ENCODE assay signal across 30 cellular contexts in the genomic region with DNA sequence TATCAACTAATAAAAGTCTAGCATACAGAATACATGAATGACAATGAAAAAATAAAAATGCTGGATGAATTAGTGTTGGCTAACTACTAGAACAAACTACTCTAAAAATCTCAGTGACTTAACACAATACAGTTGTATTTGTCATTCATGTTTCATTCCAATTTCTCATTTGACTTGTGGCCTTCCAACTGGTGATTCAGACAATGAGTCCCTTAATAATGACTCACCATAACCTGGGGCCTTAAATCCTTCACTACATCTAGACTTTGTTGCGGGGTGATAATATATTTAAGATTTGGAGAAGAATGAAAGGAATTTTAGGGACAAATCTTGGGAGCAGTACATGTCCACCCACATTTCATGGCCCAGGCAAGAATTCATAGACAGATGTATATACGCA.
A peak's percentile ranks its signal among the peaks of the same experiment; 100 is the strongest.
DNase-seq lines count a peak whose midpoint lies in the region; ATAC-seq, FAIRE-seq and TF ChIP-seq lines count a peak whose summit lies in the region.
"Had no signal": no experiment of that assay in that cellular context is flagged by ENCODE, and none has a peak within 500 bp of the region (broad histone marks: within the 10 kb centered on the region; RNA-seq: fewer than 3 reads in every experiment).

No MANE protein-coding gene starts in this region.

- no peak overlapping the region for H3K9ac ChIP-seq in PC-3 (ENCODE audit: low read length)
- no peak overlapping the region for H3K9ac ChIP-seq in mesenchymal stem cell (ENCODE audit: low read length)
- H3K9ac ChIP-seq in neuronal stem cell (ENCODE audit: low read depth, low read length, poor library complexity) = no peak overlapping the region

- H2AFZ ChIP-seq in PC-3 (ENCODE audit: low read length) (no peak overlapping the region), mesenchymal stem cell (ENCODE audit: low read depth, low read length) (no peak overlapping the region), neuronal stem cell (ENCODE audit: low read length) (no peak overlapping the region)

- no peak for FAIRE-seq in D721Med (lab: Jason Lieb, UNC)
- FAIRE-seq: HTR-8/SVneo had no signal

- H4K91ac ChIP-seq in mesenchymal stem cell (ENCODE audit: low read length) (no peak overlapping the region), neuronal stem cell (ENCODE audit: low read depth, low read length, poor library complexity) (no peak overlapping the region)

- H3K79me1 ChIP-seq in mesenchymal stem cell (replicated peaks; ENCODE audit: low read length, poor library complexity, severe bottlenecking) (no peaks in the 10 kb centered on the region), neuronal stem cell (ENCODE audit: low read depth, low read length) (no peaks in the 10 kb centered on the region)

- H4K20me1 ChIP-seq in PC-3 (ENCODE audit: low read length) = no peaks in the 10 kb centered on the region

- intact Hi-C loops in PC-3 (cut with micrococcal nuclease) = no loop called here

- no peak overlapping the region for H3K4me2 ChIP-seq in PC-3 (ENCODE audit: low read length)
- H3K4me2 ChIP-seq in mesenchymal stem cell (ENCODE audit: low read length, poor library complexity, severe bottlenecking) = no peak overlapping the region
- no peak overlapping the region for H3K4me2 ChIP-seq in neuronal stem cell (ENCODE audit: insufficient read depth, low read length, poor library complexity, severe bottlenecking)

- DNase-seq in EH (ENCODE audit: low read depth) (peak; percentile 62), PC-3 (peak; percentile 15), epithelial cell of esophagus (ENCODE audit: low read depth) (peak; percentile 16), mesenchymal stem cell (peak; percentile 2), neuronal stem cell (ENCODE audit: low spot score) (no peak), D721Med (ENCODE audit: insufficient read length, low spot score) (no peak)
- no peak for DNase-seq in stimulated activated naive CD8-positive, alpha-beta T cell treated with anti-CD3 and anti-CD28 coated beads, Interleukin-15, Interleukin-2, amounts not matched to agents 100 U/mL and 50 U/mL, for 24 hours
- DNase-seq: activated CD4-positive, alpha-beta T cell treated with anti-CD3 and anti-CD28 coated beads, Interleukin-2, amount 50 U/mL, for 4 hours; activated gamma-delta T cell treated with Interleukin-2 at 50 U/mL for 16 hours; activated naive CD8-positive, alpha-beta T cell treated with anti-CD3 and anti-CD28 coated beads, Interleukin-2, amount 10 ng/mL, durations not matched to agents 7 days and 5 days; activated T-cell treated with anti-CD3 and anti-CD28 coated beads, Interleukin-2, amount 50 U/mL, for 48 hours; CD8-positive, alpha-beta T cell; DMS153; effector memory CD8-positive, alpha-beta T cell; gastrocnemius medialis; NCI-H1048; NCI-H1694; NCI-H446 treated with DMSO at 0.1 percent for 48 hours; NCI-H774; pancreas; retina; Right ventricle myocardium superior; stimulated activated naive CD4-positive, alpha-beta T cell had no signal

- H3K23ac ChIP-seq in mesenchymal stem cell (ENCODE audit: low read length in 2 of 2) (no peak overlapping the region), neuronal stem cell (ENCODE audit: low read depth, low read length, poor library complexity) (no peak overlapping the region)

- H3K36me3 ChIP-seq in PC-3 (ENCODE audit: low read depth, low read length) = no peaks in the 10 kb centered on the region
- H3K36me3 ChIP-seq in mesenchymal stem cell (ENCODE audit: control insufficient read depth in 1 of 2, insufficient read depth in 2 of 2, low read depth in 1 of 2, low read length in 2 of 2) = no peaks in the 10 kb centered on the region
- no peaks in the 10 kb centered on the region for H3K36me3 ChIP-seq in neuronal stem cell (replicated peaks in 1 of 2; ENCODE audit: control insufficient read depth in 2 of 2, insufficient read depth in 2 of 2, low read length in 2 of 2)
- H3K36me3 ChIP-seq: ascending aorta, gastrocnemius medialis, pancreas, suprapubic skin had no signal

- H3K4ac ChIP-seq in mesenchymal stem cell (ENCODE audit: low read depth in 1 of 2, low read length in 2 of 2) (no peak overlapping the region), neuronal stem cell (ENCODE audit: low read length) (no peak overlapping the region)

- no peaks in the 10 kb centered on the region for H3K4me1 ChIP-seq in PC-3 (ENCODE audit: insufficient read depth, low read length)
- H3K4me1 ChIP-seq in mesenchymal stem cell (ENCODE audit: control insufficient read depth, insufficient read depth, low read depth, low read length) = no peaks in the 10 kb centered on the region
- H3K4me1 ChIP-seq in neuronal stem cell (ENCODE audit: control insufficient read depth in 2 of 2, insufficient read depth in 1 of 2, low read depth in 1 of 2, low read length in 2 of 2) = peaks cover 0 to 4% of the 10 kb centered on the region in 2 donors
- H3K4me1 ChIP-seq: ascending aorta, gastrocnemius medialis, pancreas, suprapubic skin had no signal

- TF ChIP-seq CTCF in PC-3 (conservative IDR thresholded peaks at IDR 0.05; ENCODE audit: low read depth, low read length) = no peak
- no peak for TF ChIP-seq CTCF in epithelial cell of esophagus (IDR thresholded peaks at IDR 0.05; ENCODE audit: insufficient read depth, low read depth, low read length, missing control alignments)
- no peak for TF ChIP-seq CTCF in D721Med (IDR thresholded peaks at IDR 0.05; ENCODE audit: insufficient read depth, missing control alignments)

- H3K18ac ChIP-seq in mesenchymal stem cell (ENCODE audit: low read depth in 1 of 2, low read length in 2 of 2) = no peak overlapping the region
- no peak overlapping the region for H3K18ac ChIP-seq in neuronal stem cell (ENCODE audit: low read length)

- H3K27me3 ChIP-seq in PC-3 (ENCODE audit: low read length) (no peaks in the 10 kb centered on the region), mesenchymal stem cell (ENCODE audit: control insufficient read depth in 1 of 2, insufficient read depth in 1 of 2, low read length in 2 of 2) (no peaks in the 10 kb centered on the region), neuronal stem cell (ENCODE audit: control insufficient read depth in 3 of 3, insufficient read depth in 3 of 3, low read depth in 1 of 3, low read length in 3 of 3) (no peaks in the 10 kb centered on the region)
- H3K27me3 ChIP-seq: ascending aorta, gastrocnemius medialis, pancreas, suprapubic skin had no signal

- H2AK5ac ChIP-seq in mesenchymal stem cell (ENCODE audit: low read length, severe bottlenecking) (no peak overlapping the region), neuronal stem cell (ENCODE audit: low read depth, low read length) (no peak overlapping the region)

- BruUV-seq in PC-3 (replicated peaks; lab: Mats Ljungman, UMichigan) = no TSS peak

- POLR2A ChIA-PET in PC-3 (lab: Charles Lee; ENCODE audit: unreplicated experiment) = no interaction called here

- H2BK12ac ChIP-seq in mesenchymal stem cell (ENCODE audit: low read length in 2 of 2) (no peak overlapping the region), neuronal stem cell (ENCODE audit: low read length) (no peak overlapping the region)

- H2BK15ac ChIP-seq in mesenchymal stem cell (ENCODE audit: low read depth, poor library complexity, severe bottlenecking) = no peak overlapping the region
- H2BK15ac ChIP-seq in neuronal stem cell (ENCODE audit: low read length) = no peak overlapping the region

- WGBS in mesenchymal stem cell = no CpG with 5 or more reads among the region's 2 CpGs
- WGBS in neuronal stem cell (ENCODE audit: extremely low coverage in 2 of 2, insufficient read length in 2 of 2, insufficient replicate concordance in 1 of 2), 2 donors = no CpG with 5 or more reads among the region's 2 CpGs

- H4K8ac ChIP-seq in mesenchymal stem cell (ENCODE audit: low read length) (no peak overlapping the region), neuronal stem cell (ENCODE audit: low read depth, low read length) (no peak overlapping the region)

- no peaks in the 10 kb centered on the region for H3K79me2 ChIP-seq in PC-3 (ENCODE audit: low read length)

- CTCF ChIA-PET in PC-3 (lab: Charles Lee) = no interaction called here

- no peak overlapping the region for H2BK120ac ChIP-seq in mesenchymal stem cell (ENCODE audit: low read depth, low read length)
- no peak overlapping the region for H2BK120ac ChIP-seq in neuronal stem cell (ENCODE audit: low read depth, low read length)

- H3K14ac ChIP-seq in mesenchymal stem cell (ENCODE audit: low read length in 2 of 2) (no peak overlapping the region), neuronal stem cell (ENCODE audit: low read length) (no peak overlapping the region)

- H3F3A ChIP-seq in PC-3 (ENCODE audit: low read length, unreplicated experiment) = no peaks in the 10 kb centered on the region

- H3K9me3 ChIP-seq in PC-3 (ENCODE audit: low read length) = no peaks in the 10 kb centered on the region
- peaks cover 5% of the 10 kb centered on the region for H3K9me3 ChIP-seq in mesenchymal stem cell (ENCODE audit: control insufficient read depth, low read length)
- no peaks in the 10 kb centered on the region for H3K9me3 ChIP-seq in neuronal stem cell (replicated peaks in 1 of 2; ENCODE audit: control insufficient read depth in 2 of 2, insufficient read depth in 1 of 2, low read depth in 1 of 2, low read length in 2 of 2)
- H3K9me3 ChIP-seq: ascending aorta, gastrocnemius medialis, pancreas, suprapubic skin had no signal

- H2BK5ac ChIP-seq in mesenchymal stem cell (ENCODE audit: low read depth, low read length, poor library complexity, severe bottlenecking) (no peak overlapping the region), neuronal stem cell (ENCODE audit: low read length) (no peak overlapping the region)

- H3K27ac ChIP-seq in PC-3 (ENCODE audit: low read length) (no peak overlapping the region), mesenchymal stem cell (ENCODE audit: low read length, poor library complexity, severe bottlenecking) (no peak overlapping the region), neuronal stem cell (replicated peaks; ENCODE audit: low read length) (no peak overlapping the region)
- H3K27ac ChIP-seq: ascending aorta, gastrocnemius medialis, pancreas, skin epidermis, suprapubic skin had no signal

- H3K9me2 ChIP-seq in PC-3 (replicated peaks; ENCODE audit: low read length) = no peaks in the 10 kb centered on the region

- H3K4me3 ChIP-seq in PC-3 (ENCODE audit: low read length) (no peak overlapping the region), epithelial cell of esophagus (ENCODE audit: low read length) (no peak overlapping the region), mesenchymal stem cell (ENCODE audit: insufficient read depth in 1 of 2, low read depth in 1 of 2, low read length in 2 of 2) (no peak overlapping the region), neuronal stem cell (ENCODE audit: low read length in 2 of 2) (no peak overlapping the region)
- H3K4me3 ChIP-seq: ascending aorta, gastrocnemius medialis, pancreas, skin epidermis, suprapubic skin had no signal

- ATAC-seq in PC-3 (no peak; the same call in 1 of the 2 replicates), HG02884 (IDR thresholded peaks at IDR 0.05; ENCODE audit: unreplicated experiment) (no peak)
- no peak for ATAC-seq in stimulated activated naive CD8-positive, alpha-beta T cell treated with anti-CD3 and anti-CD28 coated beads, Interleukin-15, Interleukin-2, amounts not matched to agents 100 U/mL and 50 U/mL, for 24 hours
- ATAC-seq: activated CD4-positive, CD25-positive, alpha-beta regulatory T cell treated with anti-CD3 and anti-CD28 coated beads, Interleukin-2, amount 50 U/mL, for 24 hours; CD8-positive, alpha-beta T cell; effector memory CD8-positive, alpha-beta T cell; esophagus mucosa; gastrocnemius medialis; pancreas had no signal

Comparison
In these comparisons a context has a peak if more than half of its experiments do, and no peak if none do; other contexts are left out.
1. DNase-seq: peak in EH (single experiment), PC-3 (single experiment), epithelial cell of esophagus (single experiment) and mesenchymal stem cell (single experiment); none in stimulated activated naive CD8-positive, alpha-beta T cell treated with anti-CD3 and anti-CD28 coated beads, Interleukin-15, Interleukin-2, amounts not matched to agents 100 U/mL and 50 U/mL, for 24 hours (single experiment), neuronal stem cell (single experiment) and D721Med (single experiment).